ENCODE assay signal across 17 cellular contexts in genomic region chr5:20323323-20323722, GRCh38.
"Had no signal": no experiment of that assay in that cellular context is flagged by ENCODE, and none has a peak within 500 bp of the region (broad histone marks: within the 10 kb centered on the region; RNA-seq: fewer than 3 reads in every experiment).

No MANE protein-coding gene starts in this region.

- H3K4me3 ChIP-seq: MG63, PC-9, Peyer's patch, SJCRH30 had no signal

- H3K4me1 ChIP-seq: Peyer's patch, SJCRH30 had no signal

- H3K27ac ChIP-seq: HL-60, PC-9, Peyer's patch, SJCRH30 had no signal

- DNase-seq: KBM-7, MG63, NCI-H1092 treated with DMSO at 0.1 percent for 48 hours, NCI-H1436, NCI-H187, NCI-H2029, NCI-H2081 treated with DMSO at 0.1 percent for 48 hours, NCI-H2171, NCI-H226, NCI-H526, NCI-H82, PC-9, Peyer's patch, SHP77 treated with DMSO at 0.1 percent for 48 hours, SJCRH30, T-helper 1 cell had no signal

- H3K9me3 ChIP-seq: MG63, Peyer's patch, SJCRH30 had no signal

- H3K36me3 ChIP-seq: MG63, Peyer's patch, SJCRH30 had no signal

- H3K27me3 ChIP-seq: MG63, Peyer's patch, SJCRH30 had no signal
